26 cellular contexts compared by ENCODE assay signal in genomic region chr12:113234483-113234882, GRCh38. TPM values are rescaled to one million over a fixed set of nuclear protein-coding genes. Genes with fewer than 3 reads are reported as not detected.
DNase-seq lines count a peak whose midpoint lies in the region; ATAC-seq, FAIRE-seq and TF ChIP-seq lines count a peak whose summit lies in the region.
"Had no signal": no experiment of that assay in that cellular context is flagged by ENCODE, and none has a peak within 500 bp of the region (broad histone marks: within the 10 kb centered on the region; RNA-seq: fewer than 3 reads in every experiment).

No MANE protein-coding gene starts in this region.

- peaks cover 8% of the 10 kb centered on the region for H3K36me3 Mint-ChIP-seq in progenitor cell of endocrine pancreas (ENCODE audit: insufficient read depth)
- peaks cover 33% of the 10 kb centered on the region for H3K36me3 Mint-ChIP-seq in type B pancreatic cell
- H3K36me3 Mint-ChIP-seq: natural killer cell had no signal

- WGBS in heart right ventricle, 2 donors: 69 to 74% methylated on average over 4 of the region's 4 CpGs
- WGBS in K562 (ENCODE audit: insufficient coverage, low coverage, missing lambda C conversion rate): 33% methylated on average over 4 of the region's 4 CpGs

- H4K20me1 ChIP-seq in K562 (replicated peaks; ENCODE audit: control insufficient read depth, insufficient read depth, low read length): no peaks in the 10 kb centered on the region

- POLR2A ChIA-PET in K562 (lab: Yijun Ruan, JAX): interaction anchor here (1.1 kb wide), 1 partner anchor 12 kb away, joined by 3 read pairs; no protein-coding TSS in a partner anchor

- H3K4me1 Mint-ChIP-seq in progenitor cell of endocrine pancreas (ENCODE audit: low read depth) (peaks cover 19% of the 10 kb centered on the region), type B pancreatic cell (ENCODE audit: unreplicated experiment) (peaks cover 42% of the 10 kb centered on the region)
- H3K4me1 Mint-ChIP-seq in stimulated activated naive CD8-positive, alpha-beta T cell treated with anti-CD3 and anti-CD28 coated beads, Interleukin-15, amount 100 ng/mL, for 72 hours: peaks cover 52% of the 10 kb centered on the region

- in situ Hi-C loops in K562 (cut with MboI): no loop called here

- H3K4me3 ChIP-seq in heart right ventricle (no peak overlapping the region), K562 (no peak overlapping the region), lower lobe of right lung (no peak overlapping the region)
- H3K4me3 ChIP-seq: cardiac muscle cell, esophagus muscularis mucosa, left lung, Peyer's patch, spleen had no signal

- H3K9me3 ChIP-seq in heart right ventricle: no peaks in the 10 kb centered on the region
- peaks cover 9% of the 10 kb centered on the region for H3K9me3 ChIP-seq in K562 (replicated peaks; ENCODE audit: control insufficient read depth, insufficient read depth, low read depth, low read length)
- H3K9me3 ChIP-seq in lower lobe of right lung: no peaks in the 10 kb centered on the region
- H3K9me3 ChIP-seq: esophagus muscularis mucosa, left lung, Peyer's patch, spleen had no signal

- H3K4me2 ChIP-seq in K562 (ENCODE audit: insufficient read depth, low read length): no peak overlapping the region

- TF ChIP-seq CTCF in heart right ventricle (IDR thresholded peaks at IDR 0.05) (no peak), K562 (IDR thresholded peaks at IDR 0.05 in 2 of 3, conservative IDR thresholded peaks at IDR 0.05 in 1 of 3; ENCODE audit: insufficient read depth in 2 of 3, low read depth in 1 of 3, low read length in 3 of 3) (no peak), progenitor cell of endocrine pancreas (IDR thresholded peaks at IDR 0.05; ENCODE audit: unreplicated experiment) (no peak), type B pancreatic cell (conservative IDR thresholded peaks at IDR 0.05) (no peak), lower lobe of right lung (IDR thresholded peaks at IDR 0.05) (no peak)

- intact Hi-C loops in heart right ventricle (cut with DNase I): loop anchor here in 2 of 10 donors (5.0 kb wide), 2 partner anchors 37 to 38 kb away; no protein-coding TSS in a partner anchor
- intact Hi-C loops in left cardiac atrium (cut with DNase I): no loop called here
- intact Hi-C loops in K562 (cut with micrococcal nuclease): no loop called here
- intact Hi-C loops in lower lobe of right lung (cut with DNase I): no loop called here

- no peaks in the 10 kb centered on the region for H3K79me2 ChIP-seq in K562 (ENCODE audit: control insufficient read depth, insufficient read depth, low read length)

- CTCF ChIA-PET in K562 (lab: Yijun Ruan, JAX; ENCODE audit: low intra/inter-chr PET ratio): no interaction called here

- FAIRE-seq in K562 (lab: Jason Lieb, UNC): no peak
- FAIRE-seq: urothelium cell line had no signal

- TF ChIP-seq RAD21 in K562 (CRISPR knock-in tag; conservative IDR thresholded peaks at IDR 0.05 in 1 of 2, IDR thresholded peaks at IDR 0.05 in 1 of 2): no peak

- H2AFZ ChIP-seq in K562 (ENCODE audit: low read depth, low read length): no peak overlapping the region

- BruUV-seq in K562 (replicated peaks; lab: Mats Ljungman, UMichigan): no TSS peak

- TF ChIP-seq POLR2A in K562 (conservative IDR thresholded peaks at IDR 0.05): no peak

- no peak overlapping the region for H3K4me3 Mint-ChIP-seq in progenitor cell of endocrine pancreas (ENCODE audit: low read depth)
- H3K4me3 Mint-ChIP-seq in type B pancreatic cell: no peak overlapping the region
- no peak overlapping the region for H3K4me3 Mint-ChIP-seq in stimulated activated naive CD8-positive, alpha-beta T cell treated with anti-CD3 and anti-CD28 coated beads, Interleukin-15, amount 100 ng/mL, for 72 hours
- H3K4me3 Mint-ChIP-seq: activated naive CD8-positive, alpha-beta T cell; CD4-positive, alpha-beta memory T cell; mesothelial cell of epicardium; natural killer cell had no signal

- TF ChIP-seq EP300 in K562 (IDR thresholded peaks at IDR 0.05; ENCODE audit: low read length): no peak

- H3K9me1 ChIP-seq in K562 (ENCODE audit: control insufficient read depth, insufficient read depth, low read length): peaks cover 5% of the 10 kb centered on the region

- peaks cover 45 to 99% (median 95%) of the 10 kb centered on the region in 9 donors for H3K4me1 ChIP-seq in heart right ventricle
- peaks cover 52 to 68% of the 10 kb centered on the region in 2 experiments for H3K4me1 ChIP-seq in K562 (replicated peaks in 1 of 2; ENCODE audit: control insufficient read depth in 2 of 2, insufficient read depth in 2 of 2, low read length in 2 of 2)
- H3K4me1 ChIP-seq in lower lobe of right lung: peaks cover 70% of the 10 kb centered on the region

- H3K27ac Mint-ChIP-seq in progenitor cell of endocrine pancreas (peak overlapping the region; percentile 21), type B pancreatic cell (peak overlapping the region; percentile 24)
- no peak overlapping the region for H3K27ac Mint-ChIP-seq in stimulated activated naive CD8-positive, alpha-beta T cell treated with anti-CD3 and anti-CD28 coated beads, Interleukin-15, amount 100 ng/mL, for 72 hours
- H3K27ac Mint-ChIP-seq: activated T-helper 2 cell treated with anti-CD3 and anti-CD28 coated beads, Interferon-gamma antibody, Interleukin-2, Interleukin-4, amounts not matched to agents 10 μg/mL and 5 μg/mL and 100 μg/mL, durations not matched to agents 14 hours and 24 hours and 36 hours; mesothelial cell of epicardium; natural killer cell had no signal

- ATAC-seq in heart right ventricle: no peak
- no peak for ATAC-seq in left cardiac atrium
- no peak for ATAC-seq in K562
- no peak for ATAC-seq in lower lobe of right lung
- no peak for ATAC-seq in stimulated activated naive CD8-positive, alpha-beta T cell treated with anti-CD3 and anti-CD28 coated beads, Interleukin-15, amount 100 ng/mL, for 72 hours
- ATAC-seq: left lung, natural killer cell had no signal

- DNase-seq in heart right ventricle (no peak), left cardiac atrium (no peak), K562 (ENCODE audit: extremely low read depth in 1 of 4, low spot score in 3 of 4) (no peak), progenitor cell of endocrine pancreas (ENCODE audit: low spot score, unreplicated experiment) (no peak), type B pancreatic cell (ENCODE audit: extremely low spot score, unreplicated experiment) (no peak), lower lobe of right lung (no peak), glomerular visceral epithelial cell (ENCODE audit: extremely low spot score) (no peak)
- DNase-seq in stimulated activated naive CD8-positive, alpha-beta T cell treated with anti-CD3 and anti-CD28 coated beads, Interleukin-15, amount 100 ng/mL, for 72 hours: no peak
- DNase-seq: activated CD4-positive, alpha-beta T cell treated with anti-CD3 and anti-CD28 coated beads, Interleukin-2, amount 50 U/mL, for 48 hours; CD4-positive, alpha-beta memory T cell; foreskin melanocyte; IMR-90; natural killer cell; NCI-H1048; NCI-H187 treated with DMSO at 0.1 percent for 48 hours; NCI-H526 treated with DMSO at 0.1 percent for 48 hours; stimulated activated CD4-positive, alpha-beta T cell treated with anti-CD3 and anti-CD28 coated beads, Interleukin-2, amount 100 ng/mL, for 48 hours had no signal

- H3K27me3 ChIP-seq in heart right ventricle (no peaks in the 10 kb centered on the region), K562 (ENCODE audit: control insufficient read depth in 2 of 2, insufficient read depth in 2 of 2, low read length in 2 of 2) (no peaks in the 10 kb centered on the region; a peak in 1 of 5 replicates), lower lobe of right lung (ENCODE audit: low read depth) (no peaks in the 10 kb centered on the region)
- H3K27me3 ChIP-seq: cardiac muscle cell, esophagus muscularis mucosa, left lung, Peyer's patch, spleen had no signal

- no peaks in the 10 kb centered on the region for H3K9me3 Mint-ChIP-seq in progenitor cell of endocrine pancreas (ENCODE audit: low read depth)
- H3K9me3 Mint-ChIP-seq in type B pancreatic cell: no peaks in the 10 kb centered on the region
- H3K9me3 Mint-ChIP-seq in stimulated activated naive CD8-positive, alpha-beta T cell treated with anti-CD3 and anti-CD28 coated beads, Interleukin-15, amount 100 ng/mL, for 72 hours: no peaks in the 10 kb centered on the region
- H3K9me3 Mint-ChIP-seq: activated T-helper 2 cell treated with anti-CD3 and anti-CD28 coated beads, Interferon-gamma antibody, Interleukin-2, Interleukin-4, amounts not matched to agents 10 μg/mL and 5 μg/mL and 100 μg/mL, durations not matched to agents 14 hours and 24 hours and 36 hours; CD4-positive, alpha-beta memory T cell; mesothelial cell of epicardium; natural killer cell had no signal

- H3K27me3 Mint-ChIP-seq in progenitor cell of endocrine pancreas: no peaks in the 10 kb centered on the region
- no peaks in the 10 kb centered on the region for H3K27me3 Mint-ChIP-seq in type B pancreatic cell
- H3K27me3 Mint-ChIP-seq in stimulated activated naive CD8-positive, alpha-beta T cell treated with anti-CD3 and anti-CD28 coated beads, Interleukin-15, amount 100 ng/mL, for 72 hours: no peaks in the 10 kb centered on the region
- H3K27me3 Mint-ChIP-seq: activated naive CD8-positive, alpha-beta T cell; CD4-positive, alpha-beta memory T cell had no signal

- H3K27ac ChIP-seq in heart right ventricle (peak overlapping the region in 9 of 10 donors; percentile 83 to 98 (median 88)), K562 (ENCODE audit: extremely low read depth, low read depth, low read length) (no peak overlapping the region), lower lobe of right lung (no peak overlapping the region)
- H3K27ac ChIP-seq: cardiac muscle cell, esophagus muscularis mucosa, left lung, Peyer's patch had no signal

- H3K36me3 ChIP-seq in heart right ventricle (peaks cover 0 to 87% (median 25%) of the 10 kb centered on the region in 9 donors), K562 (ENCODE audit: control insufficient read depth, insufficient read depth, low read length) (peaks cover 48% of the 10 kb centered on the region), lower lobe of right lung (peaks cover 72% of the 10 kb centered on the region)
- H3K36me3 ChIP-seq: cardiac muscle cell had no signal

- no peak overlapping the region for H3K9ac ChIP-seq in K562 (ENCODE audit: insufficient read depth in 1 of 2, low read depth in 2 of 2, low read length in 2 of 2)

RNA-seq across cellular contexts. Expression of gene TPCN1, which starts 13.2 kb away (rescaled TPM):
- total RNA-seq in heart right ventricle (100 to 1,000 TPM in 8 of 10 donors, 10 to 100 TPM in 2; 81.9 to 163 (median 127) TPM), left cardiac atrium (10 to 100 TPM; 66.1 to 80.6 TPM), K562 (2014; rRNA removed) (6.4 and 9.2 TPM in 2 replicates), K562 (2014; rRNA removed; fragmentation: Illumina TruSeq; extraction: Trizol) (5.5 and 6.1 TPM in 2 replicates), K562 (2015; rRNA removed; fragmentation: Illumina TruSeq; extraction: Trizol) (7.4 and 7.8 TPM in 2 replicates), K562 (2021) (23.8 and 27.2 TPM in 2 replicates), progenitor cell of endocrine pancreas (32.1 and 34.1 TPM in 2 replicates), type B pancreatic cell (ENCODE audit: low replicate concordance) (55.6 and 103 TPM in 2 replicates), lower lobe of right lung (68.1 TPM)
- polyA plus RNA-seq in heart right ventricle (100 to 1,000 TPM in 1 of 2 donors, 10 to 100 TPM in 1; 16.4 to 147 TPM), K562 (2011; rRNA removed) (12.8 and 18.9 TPM in 2 replicates), K562 (2014; fragmentation: Illumina TruSeq; extraction: Trizol) (16.2 and 17.0 TPM in 2 replicates), K562 (2014; fragmentation: Nextera tagmentation; extraction: Ambion mirVana) (1 to 10 TPM in 1 of 2 experiments, under 1 TPM in 1; 0.80 to 1.1 TPM), K562 (2014; rRNA removed) (19.2 and 19.3 TPM in 2 replicates)
- total RNA-seq in K562 (2011; cell fraction: chromatin; rRNA removed; ENCODE audit: low replicate concordance): 112 and 252 TPM in 2 replicates
- total RNA-seq in K562 (2011; cell fraction: nucleolus; rRNA removed): 110 and 123 TPM in 2 replicates
- total RNA-seq in K562 (2011; cell fraction: nucleoplasm; rRNA removed): 98.7 and 108 TPM in 2 replicates
- 8.0 and 10.3 TPM in 2 replicates for polyA plus RNA-seq in K562 (2011; cell fraction: cytosol; rRNA removed)
- 137 and 160 TPM in 2 replicates for polyA plus RNA-seq in K562 (2011; cell fraction: nucleus; rRNA removed)
- 20.9 and 33.9 TPM in 2 replicates for polyA plus RNA-seq in K562 (2012)
- polyA minus RNA-seq in K562 (2011; rRNA and poly(A)+ RNA removed): 7.8 and 12.1 TPM in 2 replicates
- polyA minus RNA-seq in K562 (2011; cell fraction: cytosol; rRNA and poly(A)+ RNA removed): 17.9 and 21.8 TPM in 2 replicates
- polyA minus RNA-seq in K562 (2011; cell fraction: nucleus; rRNA and poly(A)+ RNA removed): 30.6 and 40.4 TPM in 2 replicates

RNA-seq across cellular contexts. Expression of gene RITA1, which starts 49.0 kb away (rescaled TPM):
- total RNA-seq in heart right ventricle (10 to 100 TPM; 11.9 to 20.8 (median 14.4) TPM), left cardiac atrium (10 to 100 TPM; 10.8 to 13.0 TPM), K562 (2014; rRNA removed) (40.4 and 52.0 TPM in 2 replicates), K562 (2014; rRNA removed; fragmentation: Illumina TruSeq; extraction: Trizol) (12.7 and 15.6 TPM in 2 replicates), K562 (2015; rRNA removed; fragmentation: Illumina TruSeq; extraction: Trizol) (34.3 and 36.7 TPM in 2 replicates), K562 (2021) (34.9 and 38.9 TPM in 2 replicates), progenitor cell of endocrine pancreas (15.6 and 16.2 TPM in 2 replicates), type B pancreatic cell (ENCODE audit: low replicate concordance) (19.0 and 21.7 TPM in 2 replicates), lower lobe of right lung (14.2 TPM)
- polyA plus RNA-seq in heart right ventricle (1 to 10 TPM; 8.0 to 9.9 TPM), K562 (2011; rRNA removed) (17.6 and 17.9 TPM in 2 replicates), K562 (2014; fragmentation: Illumina TruSeq; extraction: Trizol) (18.0 and 27.7 TPM in 2 replicates), K562 (2014; fragmentation: Nextera tagmentation; extraction: Ambion mirVana) (1 to 10 TPM; 2.8 to 3.5 TPM), K562 (2014; rRNA removed) (26.4 and 35.0 TPM in 2 replicates)
- total RNA-seq in K562 (2011; cell fraction: chromatin; rRNA removed; ENCODE audit: low replicate concordance): 9.9 and 32.6 TPM in 2 replicates
- 18.9 and 25.0 TPM in 2 replicates for total RNA-seq in K562 (2011; cell fraction: nucleolus; rRNA removed)
- total RNA-seq in K562 (2011; cell fraction: nucleoplasm; rRNA removed): 17.7 and 18.0 TPM in 2 replicates
- polyA plus RNA-seq in K562 (2011; cell fraction: cytosol; rRNA removed): 23.1 and 48.6 TPM in 2 replicates
- 10.9 and 15.7 TPM in 2 replicates for polyA plus RNA-seq in K562 (2011; cell fraction: nucleus; rRNA removed)
- polyA plus RNA-seq in K562 (2012): 23.0 and 27.5 TPM in 2 replicates
- polyA minus RNA-seq in K562 (2011; rRNA and poly(A)+ RNA removed): 10.0 and 13.0 TPM in 2 replicates
- polyA minus RNA-seq in K562 (2011; cell fraction: cytosol; rRNA and poly(A)+ RNA removed): 12.1 and 15.7 TPM in 2 replicates
- 11.0 and 11.4 TPM in 2 replicates for polyA minus RNA-seq in K562 (2011; cell fraction: nucleus; rRNA and poly(A)+ RNA removed)

RNA-seq across cellular contexts. Expression of gene DDX54, which starts 49.2 kb away (rescaled TPM):
- total RNA-seq in heart right ventricle: 10 to 100 TPM; 33.3 to 46.5 (median 37.5) TPM
- 10 to 100 TPM; 16.5 to 52.7 TPM for polyA plus RNA-seq in heart right ventricle
- total RNA-seq in left cardiac atrium: 10 to 100 TPM; 32.4 to 39.4 TPM
- total RNA-seq in K562 (2011; cell fraction: chromatin; rRNA removed; ENCODE audit: low replicate concordance): 60.9 and 181 TPM in 2 replicates
- total RNA-seq in K562 (2011; cell fraction: nucleolus; rRNA removed): 87.0 and 87.2 TPM in 2 replicates
- 56.8 and 61.4 TPM in 2 replicates for total RNA-seq in K562 (2011; cell fraction: nucleoplasm; rRNA removed)
- total RNA-seq in K562 (2014; rRNA removed): 100 and 135 TPM in 2 replicates
- total RNA-seq in K562 (2014; rRNA removed; fragmentation: Illumina TruSeq; extraction: Trizol): 23.9 and 25.8 TPM in 2 replicates
- total RNA-seq in K562 (2015; rRNA removed; fragmentation: Illumina TruSeq; extraction: Trizol): 48.5 and 51.4 TPM in 2 replicates
- 128 and 132 TPM in 2 replicates for total RNA-seq in K562 (2021)
- polyA plus RNA-seq in K562 (2011; rRNA removed): 56.6 and 80.5 TPM in 2 replicates
- 71.0 and 78.8 TPM in 2 replicates for polyA plus RNA-seq in K562 (2011; cell fraction: cytosol; rRNA removed)
- 76.8 and 95.6 TPM in 2 replicates for polyA plus RNA-seq in K562 (2011; cell fraction: nucleus; rRNA removed)
- 48.8 and 67.9 TPM in 2 replicates for polyA plus RNA-seq in K562 (2012)
- 44.4 and 77.7 TPM in 2 replicates for polyA plus RNA-seq in K562 (2014; fragmentation: Illumina TruSeq; extraction: Trizol)
- polyA plus RNA-seq in K562 (2014; fragmentation: Nextera tagmentation; extraction: Ambion mirVana): 1 to 10 TPM; 1.4 to 3.1 TPM
- 74.4 and 107 TPM in 2 replicates for polyA plus RNA-seq in K562 (2014; rRNA removed)
- polyA minus RNA-seq in K562 (2011; rRNA and poly(A)+ RNA removed): 47.0 and 50.2 TPM in 2 replicates
- 52.1 and 64.3 TPM in 2 replicates for polyA minus RNA-seq in K562 (2011; cell fraction: cytosol; rRNA and poly(A)+ RNA removed)
- 31.1 and 49.1 TPM in 2 replicates for polyA minus RNA-seq in K562 (2011; cell fraction: nucleus; rRNA and poly(A)+ RNA removed)
- 61.5 and 66.1 TPM in 2 replicates for total RNA-seq in progenitor cell of endocrine pancreas
- total RNA-seq in type B pancreatic cell (ENCODE audit: low replicate concordance): 53.9 and 66.1 TPM in 2 replicates
- 54.9 TPM for total RNA-seq in lower lobe of right lung

Comparison
In these comparisons a context has a peak if more than half of its experiments do, and no peak if none do; other contexts are left out.
1. H3K27ac ChIP-seq: peak in heart right ventricle (9 of 10); none in K562 (single experiment) and lower lobe of right lung (single experiment).
2. H3K27ac Mint-ChIP-seq: peak in progenitor cell of endocrine pancreas (single experiment) and type B pancreatic cell (single experiment); none in stimulated activated naive CD8-positive, alpha-beta T cell treated with anti-CD3 and anti-CD28 coated beads, Interleukin-15, amount 100 ng/mL, for 72 hours (0 of 2).